20 cellular contexts compared by ENCODE assay signal in the genomic region with DNA sequence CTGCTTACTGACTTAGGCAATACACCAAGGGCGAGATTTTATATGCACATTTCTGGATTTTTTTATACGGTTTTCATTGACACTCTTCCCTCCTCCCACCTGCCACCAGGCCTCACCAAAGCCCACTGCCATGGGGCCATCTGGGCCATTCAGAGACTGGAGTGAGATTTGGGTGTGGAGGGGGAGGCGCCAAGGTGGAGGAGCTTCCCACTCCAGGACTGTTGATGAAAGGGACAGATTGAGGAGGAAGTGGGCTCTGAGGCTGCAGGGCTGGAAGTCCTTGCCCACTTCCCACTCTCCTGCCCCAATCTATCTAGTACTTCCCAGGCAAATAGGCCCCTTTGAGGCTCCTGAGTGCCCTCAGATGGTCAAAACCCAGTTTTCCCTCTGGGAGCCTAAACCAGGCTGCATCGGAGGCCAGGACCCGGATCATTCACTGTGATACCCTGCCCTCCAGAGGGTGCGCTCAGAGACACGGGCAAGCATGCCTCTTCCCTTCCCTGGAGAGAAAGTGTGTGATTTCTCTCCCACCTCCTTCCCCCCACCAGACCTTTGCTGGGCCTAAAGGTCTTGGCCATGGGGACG. TPM values are rescaled to one million over a fixed set of nuclear protein-coding genes. Genes with fewer than 3 reads are reported as not detected.
"Had no signal": no experiment of that assay in that cellular context is flagged by ENCODE, and none has a peak within 500 bp of the region (broad histone marks: within the 10 kb centered on the region; RNA-seq: fewer than 3 reads in every experiment).

No MANE protein-coding gene starts in this region.

- H3K36me3 Mint-ChIP-seq: activated naive CD4-positive, alpha-beta T cell treated with anti-CD3 and anti-CD28 coated beads, Interleukin-2, amount 50 U/mL, for 72 hours; natural killer cell treated with Interleukin-12 subunit alpha and Interleukin-12 subunit beta and Interleukin-15 and Interleukin-18, amount 100 ng/mL, for 72 hours had no signal

- ATAC-seq: activated naive CD4-positive, alpha-beta T cell treated with anti-CD3 and anti-CD28 coated beads, Interleukin-2, amount 50 U/mL, for 72 hours; activated T-cell treated with anti-CD3 and anti-CD28 coated beads, Interleukin-2, amount 50 U/mL, for 72 hours; esophagus mucosa; natural killer cell treated with Interleukin-12 subunit alpha and Interleukin-12 subunit beta and Interleukin-15 and Interleukin-18, amount 100 ng/mL, for 72 hours; psoas muscle; right lobe of liver; stimulated activated naive CD8-positive, alpha-beta T cell treated with anti-CD3 and anti-CD28 coated beads, Interleukin-15, amount 100 ng/mL, for 72 hours; T-helper 17 cell; upper lobe of right lung had no signal

- H3K27ac Mint-ChIP-seq: activated B cell treated with CpG ODN at 0.5 μM for 24 hours; activated CD4-positive, alpha-beta T cell treated with anti-CD3 and anti-CD28 coated beads, Interleukin-2, amount 10 ng/mL, durations not matched to agents 24 days and 14 days; activated T-cell treated with anti-CD3 and anti-CD28 coated beads, Interleukin-2, amount 50 U/mL, for 72 hours; natural killer cell treated with Interleukin-12 subunit alpha and Interleukin-12 subunit beta and Interleukin-15 and Interleukin-18, amount 100 ng/mL, for 72 hours; stimulated activated naive CD8-positive, alpha-beta T cell treated with anti-CD3 and anti-CD28 coated beads, Interleukin-15, amount 100 ng/mL, for 72 hours; T-helper 17 cell had no signal

- DNase-seq: activated B cell treated with CpG ODN at 0.5 μM for 24 hours; activated CD4-positive, alpha-beta T cell treated with anti-CD3 and anti-CD28 coated beads, Interleukin-2, amount 10 ng/mL, durations not matched to agents 24 days and 14 days; activated CD8-positive, alpha-beta memory T cell treated with anti-CD3 and anti-CD28 coated beads, Interleukin-2, amount 50 U/mL, for 48 hours; activated gamma-delta T cell; activated T-cell treated with anti-CD3 and anti-CD28 coated beads, Interleukin-2, amount 50 U/mL, for 72 hours; caudate nucleus; hippocampal formation; kidney glomerular epithelial cell; right lobe of liver; stimulated activated naive CD8-positive, alpha-beta T cell treated with anti-CD3 and anti-CD28 coated beads, Interleukin-15, amount 100 ng/mL, for 72 hours; T-helper 17 cell; upper lobe of right lung had no signal

- H3K4me1 Mint-ChIP-seq: activated B cell treated with CpG ODN at 0.5 μM for 24 hours; activated CD4-positive, alpha-beta T cell treated with anti-CD3 and anti-CD28 coated beads, Interleukin-2, amount 10 ng/mL, durations not matched to agents 24 days and 14 days; stimulated activated naive CD8-positive, alpha-beta T cell treated with anti-CD3 and anti-CD28 coated beads, Interleukin-15, amount 100 ng/mL, for 72 hours; T-helper 17 cell had no signal

- H3K9me3 Mint-ChIP-seq: activated B cell treated with CpG ODN at 0.5 μM for 24 hours; activated CD4-positive, alpha-beta T cell treated with anti-CD3 and anti-CD28 coated beads, Interleukin-2, amount 10 ng/mL, durations not matched to agents 24 days and 14 days; activated naive CD4-positive, alpha-beta T cell treated with anti-CD3 and anti-CD28 coated beads, Interleukin-2, amount 50 U/mL, for 72 hours; activated T-cell treated with anti-CD3 and anti-CD28 coated beads, Interleukin-2, amount 50 U/mL, for 72 hours; natural killer cell treated with Interleukin-12 subunit alpha and Interleukin-12 subunit beta and Interleukin-15 and Interleukin-18, amount 100 ng/mL, for 72 hours; stimulated activated naive CD8-positive, alpha-beta T cell treated with anti-CD3 and anti-CD28 coated beads, Interleukin-15, amount 100 ng/mL, for 72 hours had no signal

- H3K4me3 Mint-ChIP-seq: activated B cell treated with CpG ODN at 0.5 μM for 24 hours; activated CD4-positive, alpha-beta T cell treated with anti-CD3 and anti-CD28 coated beads, Interleukin-2, amount 10 ng/mL, durations not matched to agents 24 days and 14 days; activated T-cell treated with anti-CD3 and anti-CD28 coated beads, Interleukin-2, amount 50 U/mL, for 72 hours; natural killer cell treated with Interleukin-12 subunit alpha and Interleukin-12 subunit beta and Interleukin-15 and Interleukin-18, amount 100 ng/mL, for 72 hours; stimulated activated naive CD8-positive, alpha-beta T cell treated with anti-CD3 and anti-CD28 coated beads, Interleukin-15, amount 100 ng/mL, for 72 hours; T-helper 17 cell had no signal

- H3K27me3 Mint-ChIP-seq: activated CD4-positive, alpha-beta T cell treated with anti-CD3 and anti-CD28 coated beads, Interleukin-2, amount 10 ng/mL, durations not matched to agents 24 days and 14 days had no signal

RNA-seq across cellular contexts. Expression of a gene that starts 57.9 kb away (rescaled TPM):
- total RNA-seq: activated B cell treated with CpG ODN at 0.5 μM for 24 hours; activated CD4-positive, alpha-beta T cell treated with anti-CD3 and anti-CD28 coated beads, Interleukin-2, amount 10 ng/mL, durations not matched to agents 24 days and 14 days; activated naive CD4-positive, alpha-beta T cell treated with anti-CD3 and anti-CD28 coated beads, Interleukin-2, amount 50 U/mL, for 72 hours; activated T-cell treated with anti-CD3 and anti-CD28 coated beads, Interleukin-2, amount 50 U/mL, for 72 hours; esophagus mucosa; lower leg skin; mesenteric fat pad; natural killer cell treated with Interleukin-12 subunit alpha and Interleukin-12 subunit beta and Interleukin-15 and Interleukin-18, amount 100 ng/mL, for 72 hours; omental fat pad; psoas muscle; right lobe of liver; T-helper 17 cell; temporal lobe; upper lobe of right lung had no signal
